In genomic region chr6:37653933-37654565, GRCh38 we compare ENCODE assay signal across 9 cellular contexts. TPM values are rescaled to one million over a fixed set of nuclear protein-coding genes. Genes with fewer than 3 reads are reported as not detected.
DNase-seq lines count a peak whose midpoint lies in the region; ATAC-seq and TF ChIP-seq lines count a peak whose summit lies in the region.
"Had no signal": no experiment of that assay in that cellular context is flagged by ENCODE, and none has a peak within 500 bp of the region (broad histone marks: within the 10 kb centered on the region; RNA-seq: fewer than 3 reads in every experiment).

No MANE protein-coding gene starts in this region.

- no peak overlapping the region for H3K27ac ChIP-seq in OCI-LY3 (ENCODE audit: low read length)
- H3K27ac ChIP-seq in liver (ENCODE audit: low read depth in 1 of 2, low read length in 2 of 2) = no peak overlapping the region

- H2AFZ ChIP-seq in OCI-LY3 (ENCODE audit: low read depth, low read length) = no peak overlapping the region

- H3K27me3 Mint-ChIP-seq in activated naive CD4-positive, alpha-beta T cell treated with anti-CD3 and anti-CD28 coated beads, Interleukin-2, amount 10 ng/mL, durations not matched to agents 7 days and 5 days = peaks cover 10% of the 10 kb centered on the region
- peaks cover 29% of the 10 kb centered on the region for H3K27me3 Mint-ChIP-seq in type B pancreatic cell

- ATAC-seq in HG03520 (IDR thresholded peaks at IDR 0.05; ENCODE audit: unreplicated experiment) = no peak

- H3K36me3 ChIP-seq in OCI-LY3 (replicated peaks; ENCODE audit: low read depth, low read length) (no peaks in the 10 kb centered on the region), liver (ENCODE audit: control insufficient read depth in 4 of 4, insufficient read depth in 3 of 4, low read depth in 1 of 4, low read length in 3 of 4) (no peaks in the 10 kb centered on the region)
- H3K36me3 ChIP-seq: HAP-1 had no signal

- 86% methylated on average over 8 of the region's 8 CpGs for WGBS in liver

- H3K27me3 ChIP-seq in OCI-LY3 (ENCODE audit: low read depth, low read length) (no peaks in the 10 kb centered on the region; the same call in 1 of the 2 replicates), liver (ENCODE audit: control insufficient read depth in 4 of 4, insufficient read depth in 4 of 4, low read length in 3 of 4) (peaks cover 0 to under 1% (median 0%) of the 10 kb centered on the region in 4 donors)

- CTCF ChIA-PET in activated naive CD4-positive, alpha-beta T cell treated with anti-CD3 and anti-CD28 coated beads, Interleukin-2, amount 10 ng/mL, durations not matched to agents 7 days and 5 days (lab: Charles Lee) = interaction anchor here (0.7 to 2.4 kb wide), 18 partner anchors 11 to 840 kb away, joined by 3 to 8 read pairs (median 4); no protein-coding TSS in a partner anchor

- DNase-seq in 8988T (peak; percentile 73), type B pancreatic cell (ENCODE audit: extremely low spot score, unreplicated experiment) (no peak), dedifferentiated amniotic fluid mesenchymal stem cell (ENCODE audit: extremely low spot score) (no peak)
- DNase-seq in activated naive CD4-positive, alpha-beta T cell treated with anti-CD3 and anti-CD28 coated beads, Interleukin-2, amount 10 ng/mL, durations not matched to agents 7 days and 5 days = peak; percentile 75

- TF ChIP-seq CTCF in GM12872 (IDR thresholded peaks at IDR 0.05; ENCODE audit: insufficient read depth, low read depth, low read length) = peak; percentile 83
- TF ChIP-seq CTCF in OCI-LY3 (IDR thresholded peaks at IDR 0.05; ENCODE audit: low read depth, low read length) = peak; percentile 92
- TF ChIP-seq CTCF in liver (IDR thresholded peaks at IDR 0.05; ENCODE audit: low read depth, low read length, missing input control) = peak; percentile 56
- TF ChIP-seq CTCF in type B pancreatic cell (conservative IDR thresholded peaks at IDR 0.05) = peak; percentile 88

- peaks cover 48% of the 10 kb centered on the region for H3K36me3 Mint-ChIP-seq in activated naive CD4-positive, alpha-beta T cell treated with anti-CD3 and anti-CD28 coated beads, Interleukin-2, amount 10 ng/mL, durations not matched to agents 7 days and 5 days
- peaks cover 10% of the 10 kb centered on the region for H3K36me3 Mint-ChIP-seq in type B pancreatic cell

- peaks cover 23% of the 10 kb centered on the region for H3K4me1 Mint-ChIP-seq in activated naive CD4-positive, alpha-beta T cell treated with anti-CD3 and anti-CD28 coated beads, Interleukin-2, amount 10 ng/mL, durations not matched to agents 7 days and 5 days
- no peaks in the 10 kb centered on the region for H3K4me1 Mint-ChIP-seq in type B pancreatic cell (ENCODE audit: unreplicated experiment)

- H3K4me1 ChIP-seq in OCI-LY3 (ENCODE audit: low read length) (no peaks in the 10 kb centered on the region), liver (ENCODE audit: control insufficient read depth in 4 of 4, insufficient read depth in 4 of 4, low read length in 3 of 4) (peaks cover 0 to 3% (median 2%) of the 10 kb centered on the region in 4 donors)
- H3K4me1 ChIP-seq: HAP-1 had no signal

- H3K27ac Mint-ChIP-seq in activated naive CD4-positive, alpha-beta T cell treated with anti-CD3 and anti-CD28 coated beads, Interleukin-2, amount 10 ng/mL, durations not matched to agents 7 days and 5 days = peak overlapping the region; percentile 73
- no peak overlapping the region for H3K27ac Mint-ChIP-seq in type B pancreatic cell

- H3K9me3 ChIP-seq in OCI-LY3 (ENCODE audit: insufficient read depth, low read length) = no peaks in the 10 kb centered on the region
- peaks cover 0 to 4% (median 3%) of the 10 kb centered on the region in 4 donors for H3K9me3 ChIP-seq in liver (ENCODE audit: control insufficient read depth in 4 of 4, low read length in 3 of 4)
- H3K9me3 ChIP-seq: HAP-1 had no signal

- H3K9ac ChIP-seq in OCI-LY3 (ENCODE audit: low read length) (no peak overlapping the region), liver (ENCODE audit: low read depth in 1 of 2, low read length in 2 of 2) (no peak overlapping the region)

- H3K4me3 ChIP-seq in OCI-LY3 (ENCODE audit: low read length) (no peak overlapping the region), liver (ENCODE audit: low read depth in 1 of 3, low read length in 3 of 3) (no peak overlapping the region)
- H3K4me3 ChIP-seq: HAP-1 had no signal

- no peak overlapping the region for H3K4me3 Mint-ChIP-seq in activated naive CD4-positive, alpha-beta T cell treated with anti-CD3 and anti-CD28 coated beads, Interleukin-2, amount 10 ng/mL, durations not matched to agents 7 days and 5 days
- no peak overlapping the region for H3K4me3 Mint-ChIP-seq in type B pancreatic cell

- peaks cover 7% of the 10 kb centered on the region for H3K9me3 Mint-ChIP-seq in activated naive CD4-positive, alpha-beta T cell treated with anti-CD3 and anti-CD28 coated beads, Interleukin-2, amount 10 ng/mL, durations not matched to agents 7 days and 5 days
- H3K9me3 Mint-ChIP-seq in type B pancreatic cell = no peaks in the 10 kb centered on the region

- H3K79me2 ChIP-seq in OCI-LY3 (ENCODE audit: low read length) = no peaks in the 10 kb centered on the region

- H4K20me1 ChIP-seq in OCI-LY3 (ENCODE audit: insufficient read depth, low read length) = no peaks in the 10 kb centered on the region

- no peak overlapping the region for H3K4me2 ChIP-seq in OCI-LY3 (ENCODE audit: low read length)

- peak in 1 of 2 donors; percentile 12 for TF ChIP-seq RAD21 in liver (IDR thresholded peaks at IDR 0.05)

TF ChIP-seq in liver, 16 proteins besides CTCF, POLR2A, EP300 and RAD21:
- no peak for TF ChIP-seq GABPA (IDR thresholded peaks at IDR 0.05 in 1 of 2, conservative IDR thresholded peaks at IDR 0.05 in 1 of 2)
- peak; percentile 33 to 59 for TF ChIP-seq JUND (IDR thresholded peaks at IDR 0.05)

RNA-seq across cellular contexts. Expression of gene MDGA1, which starts 43.6 kb away (rescaled TPM):
- under 1 TPM; 0.33 to 0.92 TPM for total RNA-seq in liver
- under 1 TPM; 0.15 to 0.77 TPM for polyA plus RNA-seq in liver
- total RNA-seq in type B pancreatic cell (ENCODE audit: low replicate concordance) = 10.8 and 24.9 TPM in 2 replicates

Comparison
In these comparisons a context has a peak if more than half of its experiments do, and no peak if none do; other contexts are left out.
1. DNase-seq: peak in 8988T (single experiment) and activated naive CD4-positive, alpha-beta T cell treated with anti-CD3 and anti-CD28 coated beads, Interleukin-2, amount 10 ng/mL, durations not matched to agents 7 days and 5 days (single experiment); none in type B pancreatic cell (single experiment) and dedifferentiated amniotic fluid mesenchymal stem cell (single experiment).
2. Peak in every context shown above with its lines, with median percentiles within 50 percentile points of each other: CTCF ChIP-seq.